ENCODE assay signal across 24 cellular contexts in the genomic region with DNA sequence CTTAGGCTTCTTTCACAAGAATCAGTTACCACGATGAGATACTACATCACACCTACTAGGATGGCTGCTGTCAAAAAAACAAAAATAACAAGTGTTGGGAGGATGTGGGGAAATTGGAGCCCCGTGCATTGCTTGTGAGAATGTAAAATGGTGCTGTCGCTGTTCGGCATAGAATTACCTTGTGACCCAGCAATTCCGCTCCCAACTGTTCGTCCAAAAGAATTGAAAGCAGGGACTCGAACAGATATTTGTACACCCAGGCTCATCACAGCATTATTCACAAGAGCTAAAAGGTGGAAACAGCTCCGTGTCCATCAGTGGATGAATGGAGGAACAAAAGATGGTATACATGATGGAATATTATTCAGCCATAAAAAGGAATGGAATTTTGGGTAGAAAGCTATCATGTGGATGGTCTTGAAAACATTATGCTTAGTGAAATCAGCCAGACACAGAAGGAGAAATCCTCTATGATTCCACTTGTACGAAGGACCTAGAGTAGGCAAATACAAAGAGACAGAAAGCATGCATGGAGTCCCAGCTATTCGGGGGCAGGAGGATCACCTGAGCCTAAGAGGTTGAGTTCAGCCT.
"Had no signal": no experiment of that assay in that cellular context is flagged by ENCODE, and none has a peak within 500 bp of the region (broad histone marks: within the 10 kb centered on the region; RNA-seq: fewer than 3 reads in every experiment).

No MANE protein-coding gene starts in this region.

- H3K4me3 ChIP-seq: left lung, lower lobe of right lung, ovary, right atrium auricular region, right lobe of liver, smooth muscle cell, tibial nerve, upper lobe of left lung, vagina had no signal

- H3K27ac ChIP-seq: left lung, lower lobe of right lung, ovary, right atrium auricular region, right lobe of liver, vagina had no signal

- H3K36me3 ChIP-seq: left lung, ovary, right atrium auricular region, right lobe of liver, tibial nerve, vagina had no signal

- H3K9me3 ChIP-seq: left lung, lower lobe of right lung, ovary, right atrium auricular region, right lobe of liver, tibial nerve, upper lobe of left lung, vagina had no signal

- DNase-seq: hypothalamus; immature natural killer cell; kidney; left colon; lower lobe of right lung; mammary epithelial cell; mesenchymal stem cell; naive thymus-derived CD8-positive, alpha-beta T cell; ovary; right lobe of liver; stimulated activated CD4-positive, alpha-beta T cell treated with anti-CD3 and anti-CD28 coated beads, Interleukin-1b, Interleukin-23, amount 100 ng/mL, for 48 hours; stimulated activated CD4-positive, alpha-beta T cell treated with anti-CD3 and anti-CD28 coated beads, Interleukin-2, amount 100 ng/mL, for 48 hours; stimulated activated CD4-positive, alpha-beta T cell treated with anti-CD3 and anti-CD28 coated beads, Interleukin-4, amount 100 ng/mL, for 4 hours; stimulated activated CD8-positive, alpha-beta memory T cell treated with anti-CD3 and anti-CD28 coated beads, Interleukin-4, amount 100 ng/mL, for 48 hours; stimulated activated naive CD4-positive, alpha-beta T cell treated with Interleukin-2 at 50 U/mL for 16 hours; stimulated activated naive CD8-positive, alpha-beta T cell treated with anti-CD3 and anti-CD28 coated beads, Interleukin-15, amount 100 ng/mL, for 72 hours; substantia nigra; upper lobe of left lung had no signal

- ATAC-seq: left colon; left lung; lower lobe of right lung; naive thymus-derived CD8-positive, alpha-beta T cell; right lobe of liver; stimulated activated memory B cell treated with anti-CD40 and anti-IgM and Interleukin-4, amounts not matched to agents 10 μg/mL and 1 μg/mL and 100 μg/mL, for 72 hours; stimulated activated naive CD8-positive, alpha-beta T cell treated with anti-CD3 and anti-CD28 coated beads, Interleukin-15, amount 100 ng/mL, for 72 hours had no signal
